Comparison of ENCODE assay signal across 20 cellular contexts in genomic region chr5:156675402-156675801, GRCh38.
"Had no signal": no experiment of that assay in that cellular context is flagged by ENCODE, and none has a peak within 500 bp of the region (broad histone marks: within the 10 kb centered on the region; RNA-seq: fewer than 3 reads in every experiment).

No MANE protein-coding gene starts in this region.

- H3K4me3 ChIP-seq: breast epithelium, colonic mucosa, mucosa of descending colon, sigmoid colon, smooth muscle cell, vagina had no signal

- H3K36me3 Mint-ChIP-seq: activated naive CD8-positive, alpha-beta T cell; naive B cell; stimulated activated naive B cell treated with anti-CD40 and anti-IgM and Interleukin-4, amounts not matched to agents 10 μg/mL and 1 μg/mL and 100 μg/mL, for 72 hours had no signal

- H3K9me3 Mint-ChIP-seq: endodermal cell; naive B cell; neural crest cell; stimulated activated naive B cell treated with anti-CD40 and anti-IgM and Interleukin-4, amounts not matched to agents 10 μg/mL and 1 μg/mL and 100 μg/mL, for 72 hours had no signal

- H3K4me3 Mint-ChIP-seq: activated naive CD8-positive, alpha-beta T cell; endodermal cell; naive B cell; neural crest cell; stimulated activated naive B cell treated with anti-CD40 and anti-IgM and Interleukin-4, amounts not matched to agents 10 μg/mL and 1 μg/mL and 100 μg/mL, for 72 hours had no signal

- H3K9me3 ChIP-seq: breast epithelium, colonic mucosa, mucosa of descending colon, sigmoid colon, vagina had no signal

- DNase-seq: activated CD4-positive, alpha-beta T cell treated with anti-CD3 and anti-CD28 coated beads for 1 hour; activated T-cell treated with anti-CD3 and anti-CD28 coated beads, Interleukin-2, amount 50 U/mL, for 1 hour; colonic mucosa; endodermal cell; kidney; mesenchymal stem cell; mucosa of descending colon; naive B cell; occipital lobe; sigmoid colon; stimulated activated CD4-positive, alpha-beta T cell treated with anti-CD3 and anti-CD28 coated beads, Interleukin-15, amount 100 ng/mL, for 24 hours; stimulated activated CD8-positive, alpha-beta memory T cell treated with anti-CD3 and anti-CD28 coated beads, Interleukin-4, amount 100 ng/mL, for 48 hours; stimulated activated naive B cell treated with anti-CD40 and anti-IgM and Interleukin-4, amounts not matched to agents 10 μg/mL and 1 μg/mL and 100 μg/mL, for 72 hours; T-helper 9 cell; trophoblast cell had no signal

- H3K27me3 ChIP-seq: breast epithelium, colonic mucosa, sigmoid colon, vagina had no signal

- H3K4me1 ChIP-seq: breast epithelium, colonic mucosa, vagina had no signal

- H3K4me1 Mint-ChIP-seq: naive B cell; neural crest cell; stimulated activated naive B cell treated with anti-CD40 and anti-IgM and Interleukin-4, amounts not matched to agents 10 μg/mL and 1 μg/mL and 100 μg/mL, for 72 hours had no signal

- H3K27ac ChIP-seq: breast epithelium, colonic mucosa, vagina had no signal

- ATAC-seq: mucosa of descending colon; stimulated activated naive B cell treated with anti-CD40 and anti-IgM and Interleukin-4, amounts not matched to agents 10 μg/mL and 1 μg/mL and 100 μg/mL, for 72 hours had no signal

- H3K27me3 Mint-ChIP-seq: activated naive CD8-positive, alpha-beta T cell; stimulated activated naive B cell treated with anti-CD40 and anti-IgM and Interleukin-4, amounts not matched to agents 10 μg/mL and 1 μg/mL and 100 μg/mL, for 72 hours had no signal

- H3K36me3 ChIP-seq: breast epithelium, colonic mucosa, sigmoid colon, vagina had no signal

- H3K27ac Mint-ChIP-seq: activated naive CD8-positive, alpha-beta T cell; endodermal cell; naive B cell; stimulated activated naive B cell treated with anti-CD40 and anti-IgM and Interleukin-4, amounts not matched to agents 10 μg/mL and 1 μg/mL and 100 μg/mL, for 72 hours had no signal
